Comparison of ENCODE assay signal across 10 cellular contexts in the genomic region with DNA sequence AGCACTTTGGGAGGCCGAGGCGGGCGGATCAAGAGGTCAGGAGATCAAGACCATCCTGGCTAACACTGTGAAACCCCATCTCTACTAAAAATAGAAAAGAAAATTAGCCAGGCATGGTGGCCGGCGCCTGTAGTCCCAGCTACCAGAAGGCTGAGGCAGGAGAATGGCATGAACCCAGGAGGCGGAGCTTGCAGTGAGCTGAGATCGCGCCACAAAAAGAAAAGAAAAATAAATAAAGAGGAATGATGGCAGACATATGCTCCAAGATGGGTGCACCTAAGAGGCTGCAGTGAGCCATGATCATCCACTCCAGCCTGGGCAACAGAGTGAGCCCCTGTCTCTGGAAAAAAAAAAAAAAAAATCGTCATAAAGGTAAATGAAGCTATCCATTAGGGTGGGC. TPM values are rescaled to one million over a fixed set of nuclear protein-coding genes. Genes with fewer than 3 reads are reported as not detected.
DNase-seq lines count a peak whose midpoint lies in the region; ATAC-seq and TF ChIP-seq lines count a peak whose summit lies in the region.
"Not testable (repeated sequence)": the region's sequence is repeated elsewhere in the genome, so short reads cannot be mapped to it uniquely, and the experiment has no call there.
"Had no signal": no experiment of that assay in that cellular context is flagged by ENCODE, and none has a peak within 500 bp of the region (broad histone marks: within the 10 kb centered on the region; RNA-seq: fewer than 3 reads in every experiment).

No MANE protein-coding gene starts in this region.

- not testable (repeated sequence) for H3K56ac ChIP-seq in IMR-90 (ENCODE audit: extremely low read depth, insufficient read depth, low read length)

- peaks cover 11% of the 10 kb centered on the region; the same call in 1 of the 2 replicates for H4K20me1 ChIP-seq in IMR-90 (ENCODE audit: insufficient read depth, low read length)

- not testable (repeated sequence) for H2AK9ac ChIP-seq in IMR-90 (replicated peaks; ENCODE audit: low read depth, low read length, poor library complexity)

- H3K9me3 ChIP-seq in IMR-90 (ENCODE audit: control insufficient read depth, insufficient read depth, low read length); adipocyte (ENCODE audit: control insufficient read depth, low read length); esophagus muscularis mucosa; skeletal muscle tissue (ENCODE audit: control insufficient read depth in 3 of 3, low read length in 3 of 3): not testable (repeated sequence)

- H3K9ac ChIP-seq in IMR-90 (ENCODE audit: low read depth, low read length): not testable (repeated sequence)
- H3K9ac ChIP-seq in adipocyte (ENCODE audit: low read length): peak overlapping the region; percentile 2
- H3K9ac ChIP-seq in skeletal muscle tissue (ENCODE audit: low read depth in 1 of 3, low read length in 3 of 3): peak overlapping the region in 1 of 3 donors; percentile 62

- CTCF ChIA-PET in IMR-90 (lab: Yijun Ruan, JAX): interaction anchor here (2.3 kb wide), 1 partner anchor 36 kb away, joined by 10 read pairs; no protein-coding TSS in a partner anchor

- H2BK20ac ChIP-seq in IMR-90 (ENCODE audit: low read depth, low read length): peak overlapping the region; percentile 80; the same call in 1 of the 2 replicates

- not testable (repeated sequence) for TF ChIP-seq POLR2A in IMR-90 (IDR thresholded peaks at IDR 0.05; ENCODE audit: low read depth, low read length); esophagus muscularis mucosa (IDR thresholded peaks at IDR 0.05; ENCODE audit: low read depth)

- H3K18ac ChIP-seq in IMR-90 (ENCODE audit: low read depth, low read length): not testable (repeated sequence)

- not testable (repeated sequence) for H3K4me1 ChIP-seq in IMR-90 (ENCODE audit: control insufficient read depth, insufficient read depth, low read length); skeletal muscle tissue (ENCODE audit: control insufficient read depth in 3 of 3, insufficient read depth in 3 of 3, low read length in 3 of 3)
- peaks cover 17% of the 10 kb centered on the region for H3K4me1 ChIP-seq in adipocyte (ENCODE audit: control insufficient read depth, insufficient read depth, low read length)
- H3K4me1 ChIP-seq in esophagus muscularis mucosa: peaks cover 0 to 21% (median 20%) of the 10 kb centered on the region in 4 donors

- POLR2A ChIA-PET in IMR-90 (lab: Charles Lee; ENCODE audit: unreplicated experiment): interaction anchor here (0.6 kb wide), 1 partner anchor 123 kb away, joined by 3 read pairs; the partner anchor contains the start of gene KDM4B

- not testable (repeated sequence) for H4K8ac ChIP-seq in IMR-90 (ENCODE audit: low read depth in 2 of 2, low read length in 2 of 2)

- H3K27ac ChIP-seq in IMR-90 (ENCODE audit: insufficient read depth, low read length): not testable (repeated sequence)
- H3K27ac ChIP-seq in esophagus muscularis mucosa (replicated peaks in 1 of 4): peak overlapping the region; percentile 63 to 67 (median 65)
- peak overlapping the region; percentile 18 for H3K27ac ChIP-seq in skeletal muscle tissue (ENCODE audit: low read depth, low read length)

- H2AK5ac ChIP-seq in IMR-90 (ENCODE audit: low read depth, low read length): 0 out of 2 replicates have a peak overlapping the region, but pooled peaks have one; percentile 11

- H3K36me3 ChIP-seq in IMR-90 (ENCODE audit: control insufficient read depth, insufficient read depth, low read length): peaks cover 59% of the 10 kb centered on the region
- H3K36me3 ChIP-seq in adipocyte (ENCODE audit: control insufficient read depth, insufficient read depth, low read length, severe bottlenecking): peaks cover 80% of the 10 kb centered on the region
- H3K36me3 ChIP-seq in esophagus muscularis mucosa: peaks cover 10 to 88% (median 67%) of the 10 kb centered on the region in 4 donors
- peaks cover 20 to 36% (median 31%) of the 10 kb centered on the region in 3 donors for H3K36me3 ChIP-seq in skeletal muscle tissue (ENCODE audit: control insufficient read depth in 3 of 3, insufficient read depth in 3 of 3, low read length in 3 of 3)

- H4K91ac ChIP-seq in IMR-90 (ENCODE audit: insufficient read depth, low read depth, low read length): not testable (repeated sequence)

- dilution Hi-C loops in IMR-90 (cut with HindIII; ENCODE audit: low sequenced_read_pairs, unreplicated experiment): not testable (repeated sequence)

- 40% methylated on average over 1 of the region's 9 CpGs; no CpG with 5 or more reads in 1 of the 2 experiments for WGBS in IMR-90 (ENCODE audit: extremely low coverage in 2 of 2, insufficient read length in 1 of 2), 2 experiments
- WGBS in esophagus muscularis mucosa: 48% methylated on average over 9 of the region's 9 CpGs

- DNase-seq in Caki2 (ENCODE audit: low read depth) (peak; percentile 92), IMR-90 (peak; percentile 74), glomerular visceral epithelial cell (ENCODE audit: extremely low spot score) (peak; percentile 63), myocyte (ENCODE audit: low read depth) (peak; percentile 68)
- not testable (repeated sequence) for DNase-seq in adipocyte (ENCODE audit: low read depth); esophagus muscularis mucosa (ENCODE audit: extremely low spot score)

- H2BK5ac ChIP-seq in IMR-90 (ENCODE audit: low read depth, low read length, poor library complexity, severe bottlenecking): peak overlapping the region; percentile 38

- H2AFZ ChIP-seq in IMR-90 (replicated peaks; ENCODE audit: low read length, poor library complexity): not testable (repeated sequence)

- H3K4me2 ChIP-seq in IMR-90 (ENCODE audit: low read depth, low read length): not testable (repeated sequence)

- H2BK15ac ChIP-seq in IMR-90 (ENCODE audit: low read depth, low read length): not testable (repeated sequence)

- ATAC-seq in IMR-90 (ENCODE audit: low read depth): peak; percentile 78

- peaks cover 18 to 43% of the 10 kb centered on the region in 2 experiments for H3K79me1 ChIP-seq in IMR-90 (ENCODE audit: low read depth in 1 of 2, low read length in 2 of 2)

- TF ChIP-seq RAD21 in IMR-90 (IDR thresholded peaks at IDR 0.05; ENCODE audit: low read length): not testable (repeated sequence)

- H3K23ac ChIP-seq in IMR-90 (ENCODE audit: low read depth, low read length): peak overlapping the region; percentile 71; the same call in 1 of the 2 replicates

- not testable (repeated sequence) for H4K5ac ChIP-seq in IMR-90 (ENCODE audit: low read depth, low read length)

- not testable (repeated sequence) for TF ChIP-seq EP300 in esophagus muscularis mucosa (IDR thresholded peaks at IDR 0.05)

- intact Hi-C loops in IMR-90 (cut with micrococcal nuclease); esophagus muscularis mucosa (cut with DNase I): not testable (repeated sequence)

- H2BK120ac ChIP-seq in IMR-90 (ENCODE audit: low read depth, low read length): peak overlapping the region; percentile 49; the same call in 1 of the 2 replicates

- not testable (repeated sequence) for H3K27me3 ChIP-seq in IMR-90 (ENCODE audit: control insufficient read depth, insufficient read depth, low read length); adipocyte (replicated peaks; ENCODE audit: control insufficient read depth, insufficient read depth, low read length); esophagus muscularis mucosa; skeletal muscle tissue (ENCODE audit: control insufficient read depth in 3 of 3, insufficient read depth in 3 of 3, low read length in 3 of 3)

- in situ Hi-C loops in Caki2 (cut with HindIII; ENCODE audit: low pct_unique_long_range_greater_than_20kb, low sequenced_read_pairs); IMR-90 (cut with MboI; ENCODE audit: low sequenced_read_pairs): not testable (repeated sequence)

- H3K4ac ChIP-seq in IMR-90 (ENCODE audit: low read depth, low read length): peak overlapping the region; percentile 81; the same call in 1 of the 2 replicates

- H3K9me1 ChIP-seq in IMR-90 (ENCODE audit: insufficient read depth, low read length): not testable (repeated sequence)

- H3K14ac ChIP-seq in IMR-90 (replicated peaks; ENCODE audit: low read depth, low read length): not testable (repeated sequence)

- BruUV-seq in IMR-90 (replicated peaks; lab: Mats Ljungman, UMichigan): not testable (repeated sequence)

- not testable (repeated sequence) for TF ChIP-seq CTCF in IMR-90 (conservative IDR thresholded peaks at IDR 0.05; ENCODE audit: low read depth, low read length); esophagus muscularis mucosa (IDR thresholded peaks at IDR 0.05)

- not testable (repeated sequence) for H3K4me3 ChIP-seq in IMR-90 (ENCODE audit: insufficient read depth, low read depth, low read length); adipocyte (ENCODE audit: low read length)
- H3K4me3 ChIP-seq in esophagus muscularis mucosa (peak overlapping the region in 1 of 4 donors; percentile 12), skeletal muscle tissue (ENCODE audit: low read length in 3 of 3) (peak overlapping the region in 1 of 3 donors; percentile 35)

RNA-seq across cellular contexts. Expression of gene TICAM1, which starts 14.5 kb away (rescaled TPM):
- total RNA-seq in Caki2 (2014; rRNA removed; shearing (Covaris generic); ENCODE audit: low replicate concordance): 2.6 and 10.5 TPM in 2 replicates
- total RNA-seq in IMR-90 (2012; rRNA removed) (0.90 and 1.1 TPM in 2 replicates), esophagus muscularis mucosa (1 to 10 TPM; 7.5 to 8.3 (median 8.0) TPM), myocyte (4.4 and 4.6 TPM in 2 replicates), skeletal muscle tissue (1.6 TPM)
- polyA plus RNA-seq in IMR-90 (2012; rRNA removed): 9.2 and 10.9 TPM in 2 replicates
- 6.4 and 7.8 TPM in 2 replicates for polyA plus RNA-seq in IMR-90 (2012; cell fraction: cytosol; rRNA removed)
- polyA plus RNA-seq in IMR-90 (2012; cell fraction: nucleus; rRNA removed; ENCODE audit: low replicate concordance): 2.4 and 4.9 TPM in 2 replicates
- 12.0 TPM for polyA plus RNA-seq in myocyte (2012)

RNA-seq across cellular contexts. Expression of gene PLIN3, which starts 21.5 kb away (rescaled TPM):
- total RNA-seq in Caki2 (2014; rRNA removed; shearing (Covaris generic); ENCODE audit: low replicate concordance): 320 and 387 TPM in 2 replicates
- total RNA-seq in IMR-90 (2012; rRNA removed) (246 and 289 TPM in 2 replicates), esophagus muscularis mucosa (10 to 100 TPM; 15.4 to 69.0 (median 51.1) TPM), myocyte (439 and 463 TPM in 2 replicates), skeletal muscle tissue (55.3 TPM)
- 147 and 170 TPM in 2 replicates for polyA plus RNA-seq in IMR-90 (2012; rRNA removed)
- 125 and 358 TPM in 2 replicates for polyA plus RNA-seq in IMR-90 (2012; cell fraction: cytosol; rRNA removed)
- polyA plus RNA-seq in IMR-90 (2012; cell fraction: nucleus; rRNA removed; ENCODE audit: low replicate concordance): 67.4 and 161 TPM in 2 replicates
- 314 TPM for polyA plus RNA-seq in myocyte (2012)

RNA-seq across cellular contexts. Expression of gene FEM1A, which starts 54.4 kb away (rescaled TPM):
- 10.5 and 13.3 TPM in 2 replicates for total RNA-seq in Caki2 (2014; rRNA removed; shearing (Covaris generic); ENCODE audit: low replicate concordance)
- total RNA-seq in IMR-90 (2012; rRNA removed) (8.6 and 8.8 TPM in 2 replicates), esophagus muscularis mucosa (10 to 100 TPM; 16.2 to 22.8 (median 19.9) TPM), myocyte (42.1 and 46.4 TPM in 2 replicates), skeletal muscle tissue (28.7 TPM)
- polyA plus RNA-seq in IMR-90 (2012; rRNA removed): 5.3 and 5.8 TPM in 2 replicates
- 2.4 and 5.0 TPM in 2 replicates for polyA plus RNA-seq in IMR-90 (2012; cell fraction: cytosol; rRNA removed)
- 1.8 and 3.2 TPM in 2 replicates for polyA plus RNA-seq in IMR-90 (2012; cell fraction: nucleus; rRNA removed; ENCODE audit: low replicate concordance)
- polyA plus RNA-seq in myocyte (2012): 2.7 TPM

RNA-seq across cellular contexts. Expression of gene ARRDC5, which starts 56.7 kb away (rescaled TPM):
- total RNA-seq in Caki2 (2014; rRNA removed; shearing (Covaris generic); ENCODE audit: low replicate concordance): not detected in 2 replicates
- not detected in 2 replicates for total RNA-seq in IMR-90 (2012; rRNA removed)
- not detected in 2 replicates for polyA plus RNA-seq in IMR-90 (2012; rRNA removed)
- not detected in 2 replicates for polyA plus RNA-seq in IMR-90 (2012; cell fraction: cytosol; rRNA removed)
- 0.04 and 0.09 TPM in 2 replicates for polyA plus RNA-seq in IMR-90 (2012; cell fraction: nucleus; rRNA removed; ENCODE audit: low replicate concordance)
- under 1 TPM in 1 of 4 donors, not detected in 3; 0.26 TPM for total RNA-seq in esophagus muscularis mucosa
- total RNA-seq in myocyte: 0.16 TPM in 1 of 2 replicates, not detected in the other
- polyA plus RNA-seq in myocyte (2012): not detected
- total RNA-seq in skeletal muscle tissue: under 0.01 TPM
- total RNA-seq: Daoy, K562, RPMI7951 had no signal
- polyA plus RNA-seq: K562 had no signal
